26 cellular contexts compared by ENCODE assay signal in genomic region chr4:13706716-13707115, GRCh38.
DNase-seq lines count a peak whose midpoint lies in the region; ATAC-seq and TF ChIP-seq lines count a peak whose summit lies in the region.
"Had no signal": no experiment of that assay in that cellular context is flagged by ENCODE, and none has a peak within 500 bp of the region (broad histone marks: within the 10 kb centered on the region; RNA-seq: fewer than 3 reads in every experiment).

No MANE protein-coding gene starts in this region.

- H3K27me3 ChIP-seq in PC-3 (ENCODE audit: low read length) (no peaks in the 10 kb centered on the region), aorta (ENCODE audit: control insufficient read depth in 1 of 2, insufficient read depth in 2 of 2, low read length in 1 of 2) (no peaks in the 10 kb centered on the region)
- H3K27me3 ChIP-seq: BLaER1 treated with 17β-estradiol and CSF1 and Interleukin-3, amounts not matched to agents 10 nM and 100 nM; transverse colon had no signal

- H3K27ac Mint-ChIP-seq in nephron, result peak overlapping the region; percentile 71 to 87 (median 81)
- H3K27ac Mint-ChIP-seq: activated CD8-positive, alpha-beta T cell treated with anti-CD3 and anti-CD28 coated beads for 36 hours; activated T-helper 17 cell treated with anti-CD3 and anti-CD28 coated beads, Interleukin-2, amount 50 U/mL, for 72 hours had no signal

- H3K4me1 ChIP-seq in PC-3 (ENCODE audit: insufficient read depth, low read length), result peaks cover 34% of the 10 kb centered on the region
- H3K4me1 ChIP-seq in aorta (ENCODE audit: control insufficient read depth in 1 of 2, insufficient read depth in 2 of 2, low read length in 2 of 2), result no peaks in the 10 kb centered on the region
- H3K4me1 ChIP-seq: HAP-1 had no signal

- H3K79me2 ChIP-seq in PC-3 (ENCODE audit: low read length), result no peaks in the 10 kb centered on the region

- BruUV-seq in PC-3 (replicated peaks; lab: Mats Ljungman, UMichigan), result no TSS peak

- 0 out of 2 replicates have a peak overlapping the region, but pooled peaks have one; percentile 62 for H2AFZ ChIP-seq in PC-3 (ENCODE audit: low read length)

- H3K4me3 ChIP-seq in PC-3 (ENCODE audit: low read length) (no peak overlapping the region), aorta (ENCODE audit: low read length in 2 of 2) (no peak overlapping the region)
- H3K4me3 ChIP-seq: BLaER1 treated with 17β-estradiol and CSF1 and Interleukin-3, amounts not matched to agents 10 nM and 100 nM; HAP-1; transverse colon had no signal

- peaks cover under 1% of the 10 kb centered on the region for H3F3A ChIP-seq in PC-3 (ENCODE audit: low read length, unreplicated experiment)

- ATAC-seq in PC-3, result no peak
- no peak for ATAC-seq in aorta (ENCODE audit: low FRiP score)
- no peak for ATAC-seq in HG03045 (IDR thresholded peaks at IDR 0.05; ENCODE audit: unreplicated experiment)
- ATAC-seq in esophagus mucosa, result no peak
- ATAC-seq: activated CD8-positive, alpha-beta T cell treated with anti-CD3 and anti-CD28 coated beads for 36 hours; activated T-helper 17 cell treated with anti-CD3 and anti-CD28 coated beads, Interleukin-2, amount 50 U/mL, for 72 hours; left colon had no signal

- H3K27me3 Mint-ChIP-seq in nephron (ENCODE audit: low read depth), result peaks cover 4% of the 10 kb centered on the region

- H3K9ac ChIP-seq in PC-3 (ENCODE audit: low read length), result no peak overlapping the region
- H3K9ac ChIP-seq: BLaER1 treated with 17β-estradiol and CSF1 and Interleukin-3, amounts not matched to agents 10 nM and 100 nM had no signal

- WGBS in aorta, 2 donors, result 54 to 64% methylated on average over 3 of the region's 3 CpGs

- DNase-seq in Caki2 (ENCODE audit: low read depth) (peak; percentile 53), PC-3 (no peak), epithelial cell of prostate (ENCODE audit: low read depth, low spot score) (no peak), aorta (no peak)
- DNase-seq: activated CD4-positive, alpha-beta T cell treated with anti-CD3 and anti-CD28 coated beads for 1 hour; activated CD8-positive, alpha-beta T cell treated with anti-CD3 and anti-CD28 coated beads for 36 hours; activated naive CD4-positive, alpha-beta T cell treated with anti-CD3 and anti-CD28 coated beads, Interleukin-2, amount 50 U/mL, for 16 hours; COR-L47; DMS79 treated with DMSO at 0.1 percent for 48 hours; head of caudate nucleus; left colon; naive B cell; NCI-H2029 treated with DMSO at 0.1 percent for 48 hours; NCI-H2227 treated with DMSO at 0.1 percent for 48 hours; NCI-H526 treated with DMSO at 0.1 percent for 48 hours; nucleus accumbens; stimulated activated CD4-positive, alpha-beta T cell treated with anti-CD3 and anti-CD28 coated beads, Interleukin-2, amount 100 ng/mL, for 24 hours; T-helper 2 cell; transverse colon had no signal

- H3K27ac ChIP-seq in PC-3 (ENCODE audit: low read length) (no peak overlapping the region), epithelial cell of prostate (peak overlapping the region; percentile 97), aorta (ENCODE audit: low read depth in 1 of 2, low read length in 2 of 2) (no peak overlapping the region)
- H3K27ac ChIP-seq: BLaER1 treated with 17β-estradiol and CSF1 and Interleukin-3, amounts not matched to agents 10 nM and 100 nM had no signal

- in situ Hi-C loops in Caki2 (cut with HindIII; ENCODE audit: low pct_unique_long_range_greater_than_20kb, low sequenced_read_pairs), result no loop called here

- no peaks in the 10 kb centered on the region for H3K9me2 ChIP-seq in PC-3 (replicated peaks; ENCODE audit: low read length)

- POLR2A ChIA-PET in PC-3 (lab: Charles Lee; ENCODE audit: unreplicated experiment), result no interaction called here

- H3K9me3 Mint-ChIP-seq in nephron, result no peaks in the 10 kb centered on the region
- H3K9me3 Mint-ChIP-seq: activated CD8-positive, alpha-beta T cell treated with anti-CD3 and anti-CD28 coated beads for 36 hours; central memory CD8-positive, alpha-beta T cell had no signal

- CTCF ChIA-PET in PC-3 (lab: Charles Lee), result no interaction called here

- intact Hi-C loops in PC-3 (cut with micrococcal nuclease) (loop anchor here (10.0 kb wide), 1 partner anchor 148 kb away; no protein-coding TSS in a partner anchor), aorta (cut with DNase I) (no loop called here)

- no peaks in the 10 kb centered on the region for H3K9me3 ChIP-seq in PC-3 (ENCODE audit: low read length)
- no peaks in the 10 kb centered on the region for H3K9me3 ChIP-seq in aorta (ENCODE audit: control insufficient read depth, low read length)
- H3K9me3 ChIP-seq: BLaER1 treated with 17β-estradiol and CSF1 and Interleukin-3, amounts not matched to agents 10 nM and 100 nM; HAP-1; transverse colon had no signal

- H3K4me1 Mint-ChIP-seq in nephron, result peaks cover 11% of the 10 kb centered on the region
- H3K4me1 Mint-ChIP-seq: activated T-helper 17 cell treated with anti-CD3 and anti-CD28 coated beads, Interleukin-2, amount 50 U/mL, for 72 hours; central memory CD8-positive, alpha-beta T cell had no signal

- no peaks in the 10 kb centered on the region for H3K36me3 Mint-ChIP-seq in nephron (ENCODE audit: low read depth)

- H3K4me2 ChIP-seq in PC-3 (ENCODE audit: low read length), result no peak overlapping the region
- H3K4me2 ChIP-seq: BLaER1 treated with 17β-estradiol and CSF1 and Interleukin-3, amounts not matched to agents 10 nM and 100 nM had no signal

- no peaks in the 10 kb centered on the region for H3K36me3 ChIP-seq in PC-3 (ENCODE audit: low read depth, low read length)
- H3K36me3 ChIP-seq in aorta (ENCODE audit: control insufficient read depth in 1 of 2, insufficient read depth in 2 of 2, low read length in 1 of 2), result no peaks in the 10 kb centered on the region
- H3K36me3 ChIP-seq: BLaER1 treated with 17β-estradiol and CSF1 and Interleukin-3, amounts not matched to agents 10 nM and 100 nM; HAP-1; transverse colon had no signal

- TF ChIP-seq CTCF in PC-3 (conservative IDR thresholded peaks at IDR 0.05; ENCODE audit: low read depth, low read length) (no peak), nephron (IDR thresholded peaks at IDR 0.05; ENCODE audit: unreplicated experiment in 3 of 3) (no peak)

- no peak overlapping the region for H3K4me3 Mint-ChIP-seq in nephron
- H3K4me3 Mint-ChIP-seq: activated CD8-positive, alpha-beta T cell treated with anti-CD3 and anti-CD28 coated beads for 36 hours; activated T-helper 17 cell treated with anti-CD3 and anti-CD28 coated beads, Interleukin-2, amount 50 U/mL, for 72 hours; central memory CD8-positive, alpha-beta T cell; naive B cell had no signal

- no peaks in the 10 kb centered on the region for H4K20me1 ChIP-seq in PC-3 (ENCODE audit: low read length)
- H4K20me1 ChIP-seq: BLaER1 treated with 17β-estradiol and CSF1 and Interleukin-3, amounts not matched to agents 10 nM and 100 nM had no signal
